ENCODE assay signal across 9 cellular contexts in the genomic region with DNA sequence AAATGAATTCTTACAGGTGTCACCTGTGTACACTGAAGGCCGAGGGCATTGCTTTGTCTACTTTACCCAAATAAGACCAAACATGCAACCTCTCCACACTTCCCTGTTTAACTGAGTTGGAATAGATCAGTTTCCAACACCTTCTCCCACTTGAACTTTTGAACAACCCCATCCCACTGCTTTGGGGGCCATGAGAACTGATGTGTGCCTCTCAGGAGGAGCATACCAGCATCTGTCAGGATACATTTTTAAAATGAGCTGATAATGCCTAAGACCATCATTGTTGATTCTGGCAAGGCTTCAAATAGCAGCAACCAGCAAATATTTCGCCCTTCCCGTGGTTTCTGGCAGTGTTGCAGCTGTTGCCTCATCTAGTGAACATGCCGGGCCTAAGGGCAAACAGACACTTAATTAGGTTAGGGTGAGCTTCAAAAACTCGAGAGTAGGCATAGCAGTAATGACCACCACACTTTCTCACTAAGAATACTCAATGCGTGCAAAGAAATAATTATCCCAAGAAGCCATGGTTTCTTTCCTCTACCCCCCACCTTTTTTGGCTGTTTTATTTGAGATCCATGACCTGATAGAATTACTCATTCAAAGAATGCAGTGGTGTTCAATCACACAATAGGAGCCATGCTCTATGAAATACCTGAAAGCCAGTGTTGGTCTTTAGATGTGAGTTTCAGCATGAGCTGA.
DNase-seq lines count a peak whose midpoint lies in the region; ATAC-seq, FAIRE-seq and TF ChIP-seq lines count a peak whose summit lies in the region.
"Had no signal": no experiment of that assay in that cellular context is flagged by ENCODE, and none has a peak within 500 bp of the region (broad histone marks: within the 10 kb centered on the region; RNA-seq: fewer than 3 reads in every experiment).

No MANE protein-coding gene starts in this region.

- no peaks in the 10 kb centered on the region for H4K20me1 ChIP-seq in GM23248 (ENCODE audit: insufficient read depth)

- 23 to 24% methylated on average over 6 of the region's 6 CpGs for WGBS in GM23248 (ENCODE audit: low coverage in 1 of 2, low lambda C conversion rate in 2 of 2, missing lambda C conversion rate in 2 of 2), 2 experiments
- no CpG with 5 or more reads among the region's 6 CpGs for WGBS in trophoblast cell (ENCODE audit: extremely low coverage, insufficient coverage, insufficient read length)

- H2BK5ac ChIP-seq in trophoblast cell (ENCODE audit: low read depth, low read length, poor library complexity), result no peak overlapping the region

- H4K12ac ChIP-seq in trophoblast cell (ENCODE audit: low read depth, low read length), result no peak overlapping the region

- no peak overlapping the region for H4K8ac ChIP-seq in trophoblast cell (ENCODE audit: low read depth, low read length)

- H3K4me3 ChIP-seq in GM23248 (no peak overlapping the region), bronchial epithelial cell (ENCODE audit: low read depth, low read length) (no peak overlapping the region), trophoblast cell (ENCODE audit: low read depth, low read length) (no peak overlapping the region), ascending aorta (no peak overlapping the region)

- H3K27me3 ChIP-seq in GM23248 (replicated peaks; ENCODE audit: insufficient read depth) (no peaks in the 10 kb centered on the region), bronchial epithelial cell (ENCODE audit: control insufficient read depth, insufficient read depth, low read length) (no peaks in the 10 kb centered on the region), trophoblast cell (ENCODE audit: insufficient read depth, low read length) (no peaks in the 10 kb centered on the region), ascending aorta (no peaks in the 10 kb centered on the region)

- no peak overlapping the region for H4K91ac ChIP-seq in trophoblast cell (ENCODE audit: low read depth, low read length)

- no peak overlapping the region for H3K23ac ChIP-seq in trophoblast cell (ENCODE audit: low read length)

- H3K36me3 ChIP-seq in GM23248 (ENCODE audit: low read depth), result no peaks in the 10 kb centered on the region
- H3K36me3 ChIP-seq in bronchial epithelial cell (ENCODE audit: control insufficient read depth, insufficient read depth, low read length), result no peaks in the 10 kb centered on the region
- no peaks in the 10 kb centered on the region for H3K36me3 ChIP-seq in trophoblast cell (ENCODE audit: control insufficient read depth in 1 of 2, insufficient read depth in 2 of 2, low read length in 2 of 2)
- H3K36me3 ChIP-seq in ascending aorta, result no peaks in the 10 kb centered on the region

- H3K9ac ChIP-seq in GM23248 (no peak overlapping the region), trophoblast cell (ENCODE audit: low read length) (no peak overlapping the region)

- in situ Hi-C loops in GM23248 (cut with MboI), result no loop called here

- H2BK120ac ChIP-seq in trophoblast cell (ENCODE audit: insufficient read depth, low read length, poor library complexity), result no peak overlapping the region

- peak; percentile 93 for DNase-seq in GM23248
- DNase-seq in NCI-H2196 (lab: John Stamatoyannopoulos, UW; ENCODE audit: unreplicated experiment), result peak; percentile 69
- peak; percentile 88 for DNase-seq in bronchial epithelial cell (ENCODE audit: low read depth)
- peak; percentile 49 to 76 for DNase-seq in trophoblast cell
- DNase-seq in GF-D8 (lab: John Stamatoyannopoulos, UW), result no peak
- DNase-seq in ascending aorta (ENCODE audit: low spot score in 2 of 2), result no peak
- no peak for DNase-seq in NCI-H2227 treated with DMSO at 0.1 percent for 48 hours (lab: John Stamatoyannopoulos, UW)

- H2AK5ac ChIP-seq in trophoblast cell (ENCODE audit: low read length), result no peak overlapping the region

- H3K79me2 ChIP-seq in GM23248 (ENCODE audit: insufficient read depth) (no peaks in the 10 kb centered on the region), trophoblast cell (ENCODE audit: control insufficient read depth, insufficient read depth, low read length, poor library complexity) (no peaks in the 10 kb centered on the region)

- peaks cover 16% of the 10 kb centered on the region for H3K4me1 ChIP-seq in GM23248 (ENCODE audit: insufficient read depth)
- peaks cover 4 to 6% of the 10 kb centered on the region in 2 experiments for H3K4me1 ChIP-seq in trophoblast cell (ENCODE audit: control insufficient read depth in 1 of 2, insufficient read depth in 2 of 2, low read length in 2 of 2)
- no peaks in the 10 kb centered on the region for H3K4me1 ChIP-seq in ascending aorta

- intact Hi-C loops in ascending aorta (cut with DNase I), result no loop called here

- peak overlapping the region; percentile 56 for H3K27ac ChIP-seq in GM23248
- H3K27ac ChIP-seq in trophoblast cell (ENCODE audit: low read depth, low read length), result peak overlapping the region; percentile 23
- no peak overlapping the region for H3K27ac ChIP-seq in ascending aorta

- no peak overlapping the region for H3K18ac ChIP-seq in trophoblast cell (ENCODE audit: low read length)

- TF ChIP-seq CTCF in bronchial epithelial cell (IDR thresholded peaks at IDR 0.05; ENCODE audit: insufficient read depth, low read length, severe bottlenecking), result no peak
- TF ChIP-seq CTCF in ascending aorta (IDR thresholded peaks at IDR 0.05), result no peak

- no peak overlapping the region for H3K4ac ChIP-seq in trophoblast cell (ENCODE audit: low read depth, low read length)

- no peaks in the 10 kb centered on the region for H3K9me2 ChIP-seq in GM23248 (ENCODE audit: insufficient read depth)

- H3F3A ChIP-seq in GM23248 (ENCODE audit: insufficient read depth), result peaks cover 12% of the 10 kb centered on the region

- H2AFZ ChIP-seq in GM23248 (no peak overlapping the region), trophoblast cell (ENCODE audit: insufficient read depth, low read length, poor library complexity) (no peak overlapping the region)

- no peaks in the 10 kb centered on the region for H3K79me1 ChIP-seq in trophoblast cell (ENCODE audit: low read length)

- H3K4me2 ChIP-seq in GM23248 (ENCODE audit: unreplicated experiment), result peak overlapping the region; percentile 40
- no peak overlapping the region for H3K4me2 ChIP-seq in trophoblast cell (ENCODE audit: low read length)

- no peaks in the 10 kb centered on the region for H3K9me3 ChIP-seq in GM23248 (ENCODE audit: low read depth)
- H3K9me3 ChIP-seq in trophoblast cell (ENCODE audit: insufficient read depth, low read depth, low read length), result peaks cover 2% of the 10 kb centered on the region
- H3K9me3 ChIP-seq in ascending aorta, result no peaks in the 10 kb centered on the region

- H2BK12ac ChIP-seq in trophoblast cell (ENCODE audit: low read length), result no peak overlapping the region

- no peak for ATAC-seq in GM21825 (IDR thresholded peaks at IDR 0.05; ENCODE audit: unreplicated experiment)
- ATAC-seq: natural killer cell treated with Interleukin-12 subunit alpha and Interleukin-12 subunit beta and Interleukin-15 and Interleukin-18, amount 100 ng/mL, for 72 hours had no signal

- peak; percentile 94 for FAIRE-seq in bronchial epithelial cell (lab: Jason Lieb, UNC)

- no peak overlapping the region for H3K14ac ChIP-seq in trophoblast cell (ENCODE audit: low read length)

Comparison
In these comparisons a context has a peak if more than half of its experiments do, and no peak if none do; other contexts are left out.
1. DNase-seq: peak in GM23248 (single experiment), NCI-H2196 (single experiment), bronchial epithelial cell (single experiment) and trophoblast cell (2 of 2); none in GF-D8 (single experiment), ascending aorta (0 of 2) and NCI-H2227 treated with DMSO at 0.1 percent for 48 hours (single experiment).
2. H3K27ac ChIP-seq: peak in GM23248 (single experiment) and trophoblast cell (single experiment); none in ascending aorta (0 of 2).